Comparison of ENCODE assay signal across 7 cellular contexts in the genomic region with DNA sequence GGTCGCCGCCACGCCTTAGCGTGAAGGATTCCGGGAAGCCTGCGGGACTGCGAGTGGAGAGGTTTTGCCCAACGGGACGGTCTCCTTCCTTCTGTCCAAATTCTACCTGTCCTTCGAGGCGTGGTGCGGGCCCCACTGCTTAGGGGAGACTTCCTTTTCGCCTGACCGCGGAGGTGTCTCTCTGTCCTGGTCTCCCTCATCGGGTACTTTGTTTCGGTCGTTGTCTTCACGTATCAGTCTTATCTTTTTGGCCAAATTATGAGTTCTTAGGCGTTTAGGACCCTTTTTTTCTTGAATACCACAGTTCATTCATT. TPM values are rescaled to one million over a fixed set of nuclear protein-coding genes. Genes with fewer than 3 reads are reported as not detected.
DNase-seq lines count a peak whose midpoint lies in the region; ATAC-seq, FAIRE-seq and TF ChIP-seq lines count a peak whose summit lies in the region.

No MANE protein-coding gene starts in this region.

- H3F3A ChIP-seq in PC-9 (ENCODE audit: insufficient read depth, low read depth), result peaks cover 28% of the 10 kb centered on the region; the same call in 1 of the 2 replicates

- H3K27me3 ChIP-seq in PC-9 (ENCODE audit: insufficient read depth, low read depth) (no peaks in the 10 kb centered on the region), small intestine (ENCODE audit: control insufficient read depth in 2 of 2, insufficient read depth in 2 of 2, low read length in 2 of 2) (no peaks in the 10 kb centered on the region)

- no peak for FAIRE-seq in small intestine (lab: Jason Lieb, UNC)

- 0% methylated on average over 20 of the region's 20 CpGs for WGBS in small intestine, 3 donors

- H3K4me2 ChIP-seq in PC-9, result peak overlapping the region; percentile 97

- peak; percentile 18 for ATAC-seq in GM21723 (IDR thresholded peaks at IDR 0.05; ENCODE audit: unreplicated experiment)

- H3K79me2 ChIP-seq in PC-9 (ENCODE audit: low read depth), result peaks cover 29% of the 10 kb centered on the region

- CTCF ChIA-PET in PC-9 (lab: Charles Lee), result interaction anchor here (0.6 to 0.8 kb wide), 3 partner anchors 75 to 353 kb away, joined by 3 to 6 read pairs (median 3); no protein-coding TSS in a partner anchor

- peaks cover 7% of the 10 kb centered on the region; the same call in 1 of the 2 replicates for H4K20me1 ChIP-seq in PC-9 (ENCODE audit: insufficient read depth)

- H3K27ac ChIP-seq in PC-9 (no peak overlapping the region), small intestine (ENCODE audit: low read depth in 1 of 2, low read length in 1 of 2) (peak overlapping the region; percentile 71 to 73)

- POLR2A ChIA-PET in PC-9 (lab: Charles Lee; ENCODE audit: unreplicated experiment), result interaction anchor here (0.5 to 1.1 kb wide), 12 partner anchors 14 to 1971 kb away, joined by 3 to 8 read pairs (median 5); partner anchors contain the start of gene C2CD2L

- BruUV-seq in PC-9 (replicated peaks; lab: Mats Ljungman, UMichigan), result TSS peak; percentile 76

- H3K36me3 ChIP-seq in PC-9 (ENCODE audit: low read depth), result peaks cover 12% of the 10 kb centered on the region; the same call in 1 of the 2 replicates
- H3K36me3 ChIP-seq in small intestine (ENCODE audit: control insufficient read depth in 2 of 2, insufficient read depth in 2 of 2, low read length in 2 of 2), result peaks cover 0 to 4% of the 10 kb centered on the region in 2 donors

- H3K9me2 ChIP-seq in PC-9 (ENCODE audit: insufficient read depth), result no peaks in the 10 kb centered on the region

- H3K4me3 ChIP-seq in PC-9 (peak overlapping the region; percentile 75), fibroblast of pulmonary artery (replicated peaks; ENCODE audit: low read depth, low read length) (peak overlapping the region; percentile 71), small intestine (ENCODE audit: low read depth in 1 of 2, low read length in 2 of 2) (peak overlapping the region; percentile 85 to 91)

- TF ChIP-seq CTCF in PC-9 (conservative IDR thresholded peaks at IDR 0.05) (no peak), fibroblast of pulmonary artery (IDR thresholded peaks at IDR 0.05; ENCODE audit: low read length, missing control alignments) (no peak)

- DNase-seq in PC-9 (peak in 1 of 2 experiments; percentile 36), fibroblast of pulmonary artery (ENCODE audit: low read depth) (no peak), small intestine (no peak), cerebellar nuclear complex (lab: John Stamatoyannopoulos, UW) (no peak), mesenteric fat pad (ENCODE audit: low spot score) (no peak), superior temporal gyrus (ENCODE audit: extremely low spot score) (no peak)

- no peaks in the 10 kb centered on the region for H3K9me3 ChIP-seq in PC-9 (ENCODE audit: insufficient read depth, low read depth)
- no peaks in the 10 kb centered on the region for H3K9me3 ChIP-seq in small intestine (ENCODE audit: control insufficient read depth, low read depth)

- H3K4me1 ChIP-seq in PC-9 (replicated peaks; ENCODE audit: insufficient read depth) (peaks cover 18% of the 10 kb centered on the region), small intestine (ENCODE audit: control insufficient read depth in 2 of 2, insufficient read depth in 1 of 2, low read depth in 1 of 2, low read length in 1 of 2) (peaks cover 3 to 6% of the 10 kb centered on the region in 2 donors)

- intact Hi-C loops in PC-9 (cut with micrococcal nuclease; ENCODE audit: unreplicated experiment), result loop anchor here (2.0 kb wide), 1 partner anchor 15 kb away; the partner anchor contains the start of gene C2CD2L

- peak overlapping the region; percentile 92 for H2AFZ ChIP-seq in PC-9

RNA-seq across cellular contexts. Expression of gene HINFP, which starts 0.4 kb away (rescaled TPM):
- total RNA-seq in PC-9 (2021), result 34.9 and 35.5 TPM in 2 replicates
- polyA plus RNA-seq in small intestine, result 10 to 100 TPM; 12.3 to 24.4 (median 14.3) TPM
- total RNA-seq in mesenteric fat pad, result 13.5 TPM

RNA-seq across cellular contexts. Expression of gene C2CD2L, which starts 14.6 kb away (rescaled TPM):
- total RNA-seq in PC-9 (2021) (6.7 and 9.3 TPM in 2 replicates), mesenteric fat pad (11.0 TPM)
- 10 to 100 TPM; 14.9 to 21.7 (median 19.2) TPM for polyA plus RNA-seq in small intestine

RNA-seq across cellular contexts. Expression of gene DPAGT1, which starts 20.1 kb away (rescaled TPM):
- total RNA-seq in PC-9 (2021) (32.8 and 41.1 TPM in 2 replicates), mesenteric fat pad (40.9 TPM)
- polyA plus RNA-seq in small intestine, result 10 to 100 TPM; 10.8 to 51.2 (median 12.5) TPM

RNA-seq across cellular contexts. Expression of gene ABCG4, which starts 27.1 kb away (rescaled TPM):
- 0.11 TPM in 1 of 2 replicates, not detected in the other for total RNA-seq in PC-9 (2021)
- polyA plus RNA-seq in small intestine, result under 1 TPM in 2 of 3 donors, not detected in 1; 0.27 to 0.73 TPM
- total RNA-seq in mesenteric fat pad, result not detected

RNA-seq across cellular contexts. Expression of gene HMBS, which starts 37.1 kb away (rescaled TPM):
- total RNA-seq in PC-9 (2021) (49.3 and 54.9 TPM in 2 replicates), mesenteric fat pad (22.2 TPM)
- 10 to 100 TPM; 19.5 to 45.3 (median 21.5) TPM for polyA plus RNA-seq in small intestine
